Comparison of ENCODE assay signal across 8 cellular contexts in genomic region chr1:184052194-184052559, GRCh38. TPM values are rescaled to one million over a fixed set of nuclear protein-coding genes. Genes with fewer than 3 reads are reported as not detected.
DNase-seq lines count a peak whose midpoint lies in the region; ATAC-seq and TF ChIP-seq lines count a peak whose summit lies in the region.

No MANE protein-coding gene starts in this region.

- H3K9me3 ChIP-seq in DND-41 (ENCODE audit: insufficient read depth, low read length, severe bottlenecking) (no peaks in the 10 kb centered on the region), neural progenitor cell (ENCODE audit: low read depth) (no peaks in the 10 kb centered on the region)

- peaks cover 20% of the 10 kb centered on the region for H3K36me3 Mint-ChIP-seq in neural progenitor cell

- H3K27ac ChIP-seq in DND-41 (ENCODE audit: low read length) (peak overlapping the region; percentile 85), dorsolateral prefrontal cortex (peak overlapping the region in 53 of 59 donors; percentile 46 to 97 (median 86)), neural progenitor cell (peak overlapping the region; percentile 90)

- no peak for ATAC-seq in DND-41 (ENCODE audit: insufficient read depth, low read depth)
- ATAC-seq in GM21367 (IDR thresholded peaks at IDR 0.05; ENCODE audit: unreplicated experiment), result no peak
- ATAC-seq in left lobe of liver, result no peak

- H3K4me3 Mint-ChIP-seq in neural progenitor cell, result peak overlapping the region; percentile 97

- H3K36me3 ChIP-seq in DND-41 (ENCODE audit: insufficient read depth, low read length) (peaks cover 23% of the 10 kb centered on the region), neural progenitor cell (peaks cover 7% of the 10 kb centered on the region)

- H2AFZ ChIP-seq in DND-41 (ENCODE audit: low read depth, low read length) (peak overlapping the region; percentile 86), neural progenitor cell (replicated peaks) (peak overlapping the region; percentile 96)

- H3K9ac ChIP-seq in DND-41 (ENCODE audit: low read depth, low read length), result peak overlapping the region; percentile 86
- peak overlapping the region; percentile 24 for H3K9ac ChIP-seq in neural progenitor cell

- no peak for TF ChIP-seq CTCF in DND-41 (IDR thresholded peaks at IDR 0.05; ENCODE audit: borderline replicate concordance, extremely low read depth, low read length, poor library complexity, severe bottlenecking)
- TF ChIP-seq CTCF in dorsolateral prefrontal cortex (IDR thresholded peaks at IDR 0.05 in 54 of 56, conservative IDR thresholded peaks at IDR 0.05 in 2 of 56; ENCODE audit: low read depth in 1 of 56, partially characterized antibody in 56 of 56), result no peak
- no peak for TF ChIP-seq CTCF in neural progenitor cell (IDR thresholded peaks at IDR 0.05)

- H3K4me3 ChIP-seq in DND-41 (ENCODE audit: low read depth in 1 of 2, low read length in 2 of 2), result peak overlapping the region; percentile 78 to 92
- peak overlapping the region; percentile 65 to 96 (median 85) for H3K4me3 ChIP-seq in dorsolateral prefrontal cortex
- peak overlapping the region; percentile 60 for H3K4me3 ChIP-seq in neural progenitor cell

- intact Hi-C loops in dorsolateral prefrontal cortex (cut with DNase I), result no loop called here

- no peaks in the 10 kb centered on the region for H3K27me3 Mint-ChIP-seq in neural progenitor cell (ENCODE audit: insufficient read depth, low read depth)

- peaks cover 34% of the 10 kb centered on the region for H3K4me1 ChIP-seq in DND-41 (ENCODE audit: insufficient read depth, low read length)
- peaks cover 66% of the 10 kb centered on the region for H3K4me1 ChIP-seq in neural progenitor cell

- H3K4me2 ChIP-seq in DND-41 (ENCODE audit: insufficient read depth, low read length), result peak overlapping the region; percentile 89
- H3K4me2 ChIP-seq in neural progenitor cell, result peak overlapping the region; percentile 84

- H3F3A ChIP-seq in neural progenitor cell (ENCODE audit: low read depth), result peaks cover 29% of the 10 kb centered on the region

- H3K79me2 ChIP-seq in DND-41 (ENCODE audit: insufficient read depth, low read length) (peaks cover 49% of the 10 kb centered on the region), neural progenitor cell (ENCODE audit: low read depth) (peaks cover 25% of the 10 kb centered on the region)

- H3K27me3 ChIP-seq in DND-41 (ENCODE audit: insufficient read depth, low read length, poor library complexity) (peaks cover 6% of the 10 kb centered on the region), dorsolateral prefrontal cortex (no peaks in the 10 kb centered on the region), neural progenitor cell (no peaks in the 10 kb centered on the region)

- peak overlapping the region; percentile 99 for H3K27ac Mint-ChIP-seq in neural progenitor cell

- peaks cover 29% of the 10 kb centered on the region for H3K4me1 Mint-ChIP-seq in neural progenitor cell

- no peak for DNase-seq in DND-41
- peak; percentile 43 for DNase-seq in NAMALWA (ENCODE audit: low spot score)
- no peak for DNase-seq in dorsolateral prefrontal cortex
- no peak for DNase-seq in neural progenitor cell (ENCODE audit: low spot score)
- no peak for DNase-seq in left lobe of liver (ENCODE audit: low spot score)
- no peak for DNase-seq in effector CD8-positive, alpha-beta T cell (lab: John Stamatoyannopoulos, UW)
- no peak for DNase-seq in GM03348 (ENCODE audit: low spot score)

- peaks cover 20% of the 10 kb centered on the region for H3K9me3 Mint-ChIP-seq in neural progenitor cell

- H4K20me1 ChIP-seq in DND-41 (ENCODE audit: insufficient read depth, low read length), result no peaks in the 10 kb centered on the region
- no peaks in the 10 kb centered on the region for H4K20me1 ChIP-seq in neural progenitor cell (ENCODE audit: low read depth)

RNA-seq across cellular contexts. Expression of gene TSEN15, which starts 0.6 kb away (rescaled TPM):
- total RNA-seq in dorsolateral prefrontal cortex (10 to 100 TPM; 22.0 to 71.3 (median 38.2) TPM), neural progenitor cell (ENCODE audit: low replicate concordance) (52.6 and 72.3 TPM in 2 replicates), left lobe of liver (10.7 TPM)

RNA-seq across cellular contexts. Expression of gene COLGALT2, which starts 14.6 kb away (rescaled TPM):
- total RNA-seq in dorsolateral prefrontal cortex (10 to 100 TPM; 33.1 to 91.2 (median 49.7) TPM), neural progenitor cell (ENCODE audit: low replicate concordance) (11.6 and 12.7 TPM in 2 replicates), left lobe of liver (0.15 TPM)

Comparison
In these comparisons a context has a peak if more than half of its experiments do, and no peak if none do; other contexts are left out.
1. RNA of gene COLGALT2, which starts 14.6 kb away (total RNA-seq): 33.1 to 91.2 TPM in dorsolateral prefrontal cortex and 11.6 to 12.7 TPM in neural progenitor cell; 0.15 TPM in left lobe of liver (single experiment); every median in the first group is over 10 times any median in the second.
2. Peak in every context shown above with its lines, with median percentiles within 50 percentile points of each other: H3K27ac ChIP-seq and H3K4me3 ChIP-seq.